10 cellular contexts compared by ENCODE assay signal in the genomic region with DNA sequence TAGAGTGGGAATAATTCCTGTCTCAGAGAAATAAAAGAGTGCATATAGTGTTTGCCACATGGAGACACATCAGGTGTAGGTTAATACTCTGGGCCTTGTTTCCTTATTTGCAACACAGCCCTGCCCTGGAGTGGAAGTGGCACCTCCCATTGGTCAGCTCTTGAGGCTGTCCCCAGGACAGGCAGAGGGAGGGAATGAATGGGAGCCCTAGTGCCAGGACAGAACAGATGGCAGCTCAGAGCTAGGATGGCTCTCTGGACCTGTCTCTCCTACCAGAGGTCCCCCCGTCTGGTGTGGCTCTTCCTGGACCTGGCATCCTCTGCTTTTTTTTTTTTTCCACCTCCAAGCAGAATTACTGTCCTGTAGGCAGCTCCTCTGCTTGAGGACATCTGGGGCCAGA. TPM values are rescaled to one million over a fixed set of nuclear protein-coding genes. Genes with fewer than 3 reads are reported as not detected.
DNase-seq lines count a peak whose midpoint lies in the region; ATAC-seq, FAIRE-seq and TF ChIP-seq lines count a peak whose summit lies in the region.
"Had no signal": no experiment of that assay in that cellular context is flagged by ENCODE, and none has a peak within 500 bp of the region (broad histone marks: within the 10 kb centered on the region; RNA-seq: fewer than 3 reads in every experiment).

No MANE protein-coding gene starts in this region.

- H3K9ac ChIP-seq in neural progenitor cell = no peak overlapping the region

- H3K27ac ChIP-seq in RWPE1 (peak overlapping the region; percentile 93), epithelial cell of prostate (peak overlapping the region; percentile 92), neural progenitor cell (peak overlapping the region; percentile 25)

- H3K36me3 Mint-ChIP-seq in CD14-positive monocyte (peaks cover 26 to 32% of the 10 kb centered on the region in 2 donors), neural progenitor cell (no peaks in the 10 kb centered on the region)

- intact Hi-C loops in CD14-positive monocyte (cut with micrococcal nuclease) = no loop called here

- H3K9me3 Mint-ChIP-seq in CD14-positive monocyte = peaks cover 0 to 1% (median 0%) of the 10 kb centered on the region in 7 donors
- no peaks in the 10 kb centered on the region for H3K9me3 Mint-ChIP-seq in neural progenitor cell

- CTCF ChIA-PET in RWPE1 (lab: Yijun Ruan, JAX) = interaction anchor here (0.7 to 1.5 kb wide), 2 partner anchors 16 to 39 kb away, joined by 4 to 5 read pairs; no protein-coding TSS in a partner anchor

- peaks cover 0 to 2% (median 2%) of the 10 kb centered on the region in 3 donors for H3K27me3 Mint-ChIP-seq in CD14-positive monocyte (ENCODE audit: low read depth in 3 of 3)
- peaks cover 3% of the 10 kb centered on the region for H3K27me3 Mint-ChIP-seq in neural progenitor cell (ENCODE audit: insufficient read depth, low read depth)

- DNase-seq in CD14-positive monocyte (ENCODE audit: low spot score) = no peak
- DNase-seq in RWPE1 (ENCODE audit: low spot score) = no peak
- DNase-seq in epithelial cell of prostate (ENCODE audit: low read depth, low spot score) = no peak
- DNase-seq in neural progenitor cell (ENCODE audit: low spot score) = peak; percentile 25
- DNase-seq in 8988T = no peak
- no peak for DNase-seq in GM19239 (ENCODE audit: insufficient read length, low spot score)
- DNase-seq: NCI-H446 treated with DMSO at 0.1 percent for 48 hours had no signal

- peak overlapping the region; percentile 74 for H3K4me2 ChIP-seq in neural progenitor cell

- TF ChIP-seq CTCF in CD14-positive monocyte (IDR thresholded peaks at IDR 0.05) (no peak), RWPE1 (conservative IDR thresholded peaks at IDR 0.05; ENCODE audit: low read depth) (no peak), neural progenitor cell (IDR thresholded peaks at IDR 0.05) (no peak)

- H3K27ac Mint-ChIP-seq in CD14-positive monocyte = peak overlapping the region in 2 of 7 donors; percentile 46 to 59
- H3K27ac Mint-ChIP-seq in neural progenitor cell = peak overlapping the region; percentile 67

- H3K4me1 ChIP-seq in neural progenitor cell = peaks cover 22% of the 10 kb centered on the region

- peaks cover 27% of the 10 kb centered on the region for H3K79me2 ChIP-seq in neural progenitor cell (ENCODE audit: low read depth)

- H3K36me3 ChIP-seq in neural progenitor cell = no peaks in the 10 kb centered on the region

- no peak for FAIRE-seq in GM19239 (lab: Jason Lieb, UNC)
- FAIRE-seq: urothelium cell line had no signal

- H3K9me3 ChIP-seq in neural progenitor cell (ENCODE audit: low read depth) = no peaks in the 10 kb centered on the region

- H3K27me3 ChIP-seq in neural progenitor cell = no peaks in the 10 kb centered on the region

- H2AFZ ChIP-seq in neural progenitor cell (replicated peaks) = peak overlapping the region; percentile 29

- peaks cover 19% of the 10 kb centered on the region for H3F3A ChIP-seq in neural progenitor cell (ENCODE audit: low read depth)

- peak overlapping the region; percentile 45 to 75 for H3K4me3 Mint-ChIP-seq in CD14-positive monocyte
- peak overlapping the region; percentile 80 for H3K4me3 Mint-ChIP-seq in neural progenitor cell

- no peak for ATAC-seq in GM21515 (IDR thresholded peaks at IDR 0.05; ENCODE audit: unreplicated experiment)
- ATAC-seq in HG02798 (IDR thresholded peaks at IDR 0.05; ENCODE audit: poor library complexity, unreplicated experiment) = no peak

- H3K4me1 Mint-ChIP-seq in CD14-positive monocyte = peaks cover 17% of the 10 kb centered on the region
- H3K4me1 Mint-ChIP-seq in neural progenitor cell = peaks cover 39% of the 10 kb centered on the region

- peaks cover 18% of the 10 kb centered on the region for H4K20me1 ChIP-seq in neural progenitor cell (ENCODE audit: low read depth)

- POLR2A ChIA-PET in RWPE1 (lab: Yijun Ruan, JAX; ENCODE audit: low non-redundant PET) = interaction anchor here (0.6 to 1.5 kb wide), 3 partner anchors 9 to 101 kb away, joined by 4 to 5 read pairs (median 4); a partner anchor contains a TSS

- peak overlapping the region; percentile 34 for H3K4me3 ChIP-seq in neural progenitor cell

RNA-seq across cellular contexts. Expression of a gene that starts 35.6 kb away (rescaled TPM):
- 10 to 100 TPM in 1 of 2 donors, 1 to 10 TPM in 1; 5.5 to 10.1 TPM for polyA plus RNA-seq in CD14-positive monocyte
- total RNA-seq in neural progenitor cell (ENCODE audit: low replicate concordance) = 28.1 and 45.8 TPM in 2 replicates

RNA-seq across cellular contexts. Expression of a gene that starts 44.6 kb away (rescaled TPM):
- 10 to 100 TPM; 21.8 to 21.9 TPM for polyA plus RNA-seq in CD14-positive monocyte
- 4.5 and 4.7 TPM in 2 replicates for total RNA-seq in neural progenitor cell (ENCODE audit: low replicate concordance)

Comparison
In these comparisons a context has a peak if more than half of its experiments do, and no peak if none do; other contexts are left out.
1. H3K27ac ChIP-seq: peak in every context shown above with its lines; median percentile 93 in RWPE1; 92 in epithelial cell of prostate; 25 in neural progenitor cell.